Comparison of ENCODE assay signal across 11 cellular contexts in the genomic region with DNA sequence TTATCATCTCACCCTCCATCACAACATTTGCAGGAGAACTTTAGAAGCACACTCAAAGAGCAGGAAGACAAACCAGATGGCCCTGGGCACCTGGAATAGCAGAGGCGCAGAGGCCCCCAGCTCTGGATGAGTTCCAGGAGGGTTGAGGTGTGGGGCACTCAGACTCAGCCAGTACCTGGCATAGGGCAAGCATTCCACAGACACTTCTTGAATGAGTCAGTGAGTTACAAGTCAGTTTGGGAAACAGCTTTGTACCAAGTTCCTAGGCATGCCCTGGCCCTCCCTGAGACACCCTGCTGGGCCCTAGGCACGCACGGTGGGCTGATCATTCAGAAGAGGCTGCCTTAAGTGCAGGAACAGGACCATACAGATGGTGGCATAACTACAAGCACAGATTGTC. TPM values are rescaled to one million over a fixed set of nuclear protein-coding genes. Genes with fewer than 3 reads are reported as not detected.
DNase-seq lines count a peak whose midpoint lies in the region; ATAC-seq and TF ChIP-seq lines count a peak whose summit lies in the region.
"Had no signal": no experiment of that assay in that cellular context is flagged by ENCODE, and none has a peak within 500 bp of the region (broad histone marks: within the 10 kb centered on the region; RNA-seq: fewer than 3 reads in every experiment).

No MANE protein-coding gene starts in this region.

- TF ChIP-seq CTCF in GM23338 (conservative IDR thresholded peaks at IDR 0.05; ENCODE audit: low read depth in 2 of 2) (no peak), RWPE1 (conservative IDR thresholded peaks at IDR 0.05; ENCODE audit: low read depth) (no peak), fibroblast of the aortic adventitia (IDR thresholded peaks at IDR 0.05; ENCODE audit: insufficient read depth, low read length) (no peak), CD14-positive monocyte (IDR thresholded peaks at IDR 0.05) (no peak), transverse colon (IDR thresholded peaks at IDR 0.05) (no peak)

- H3K4me1 Mint-ChIP-seq in GM23338 = no peaks in the 10 kb centered on the region; the same call in 2 of the 3 replicates
- no peaks in the 10 kb centered on the region for H3K4me1 Mint-ChIP-seq in CD14-positive monocyte
- H3K4me1 Mint-ChIP-seq: central memory CD8-positive, alpha-beta T cell had no signal

- H3K9me3 Mint-ChIP-seq in GM23338 = no peaks in the 10 kb centered on the region
- peaks cover 0 to 5% (median 0%) of the 10 kb centered on the region in 7 donors for H3K9me3 Mint-ChIP-seq in CD14-positive monocyte
- H3K9me3 Mint-ChIP-seq: central memory CD8-positive, alpha-beta T cell had no signal

- peak overlapping the region; percentile 35; the same call in 1 of the 2 replicates for H3K27ac Mint-ChIP-seq in GM23338
- no peak overlapping the region for H3K27ac Mint-ChIP-seq in CD14-positive monocyte

- H3K27me3 Mint-ChIP-seq in GM23338 (ENCODE audit: insufficient read depth, low read depth, poor library complexity) (peaks cover 3% of the 10 kb centered on the region), CD14-positive monocyte (ENCODE audit: low read depth in 3 of 3) (peaks cover 0 to 2% (median 1%) of the 10 kb centered on the region in 3 donors)
- H3K27me3 Mint-ChIP-seq: central memory CD8-positive, alpha-beta T cell had no signal

- intact Hi-C loops in CD14-positive monocyte (cut with micrococcal nuclease) = no loop called here
- intact Hi-C loops in transverse colon (cut with DNase I; ENCODE audit: low total_unique reads) = no loop called here

- H3K27me3 ChIP-seq in GM23338 (ENCODE audit: insufficient read depth) = no peaks in the 10 kb centered on the region
- no peaks in the 10 kb centered on the region for H3K27me3 ChIP-seq in transverse colon

- H3K4me3 Mint-ChIP-seq in GM23338 (no peak overlapping the region), CD14-positive monocyte (no peak overlapping the region)
- H3K4me3 Mint-ChIP-seq: central memory CD8-positive, alpha-beta T cell had no signal

- H3K9me2 ChIP-seq in GM23338 (ENCODE audit: insufficient read depth) = no peaks in the 10 kb centered on the region

- no peaks in the 10 kb centered on the region for H3F3A ChIP-seq in GM23338 (replicated peaks; ENCODE audit: low read depth)

- H3K36me3 ChIP-seq in GM23338 (ENCODE audit: insufficient read depth) = peaks cover 6% of the 10 kb centered on the region; the same call in 1 of the 2 replicates
- no peaks in the 10 kb centered on the region for H3K36me3 ChIP-seq in transverse colon

- H3K4me2 ChIP-seq in GM23338 = no peak overlapping the region

- H4K20me1 ChIP-seq in GM23338 (replicated peaks; ENCODE audit: insufficient read depth) = peaks cover 7% of the 10 kb centered on the region; the same call in 1 of the 2 replicates

- no peak overlapping the region for H2AFZ ChIP-seq in GM23338

- TF ChIP-seq POLR2A in transverse colon (IDR thresholded peaks at IDR 0.05) = no peak

- H3K36me3 Mint-ChIP-seq in GM23338 (ENCODE audit: low read depth) (peaks cover 32% of the 10 kb centered on the region), CD14-positive monocyte (no peaks in the 10 kb centered on the region)

- DNase-seq in GM23338 (ENCODE audit: low spot score) (no peak), RWPE1 (ENCODE audit: low spot score) (peak; percentile 84), fibroblast of the aortic adventitia (ENCODE audit: low read depth) (peak; percentile 10), renal cortical epithelial cell (ENCODE audit: low read depth) (peak; percentile 96), foreskin melanocyte (no peak), CD14-positive monocyte (ENCODE audit: low spot score) (no peak), NCI-H1436 (lab: John Stamatoyannopoulos, UW) (no peak), transverse colon (no peak)
- DNase-seq: DND-41 had no signal

- H3K79me2 ChIP-seq in GM23338 (replicated peaks; ENCODE audit: insufficient read depth) = no peaks in the 10 kb centered on the region

- CTCF ChIA-PET in RWPE1 (lab: Yijun Ruan, JAX) = interaction anchor here (1.2 kb wide), 1 partner anchor 62 kb away, joined by 4 read pairs; no protein-coding TSS in a partner anchor

- in situ Hi-C loops in transverse colon (cut with MboI; ENCODE audit: low pct_ligation_motif_present in 1 of 4, low pct_unique_long_range_greater_than_20kb in 1 of 4, low sequenced_read_pairs in 3 of 4) = no loop called here

- POLR2A ChIA-PET in RWPE1 (lab: Yijun Ruan, JAX; ENCODE audit: low non-redundant PET) = interaction anchor here (0.6 to 1.3 kb wide), 2 partner anchors 15 to 55 kb away, joined by 3 to 7 read pairs; a partner anchor contains a TSS

- H3K4me3 ChIP-seq in GM23338 (no peak overlapping the region), fibroblast of the aortic adventitia (ENCODE audit: low read depth, low read length) (no peak overlapping the region), transverse colon (no peak overlapping the region)
- H3K4me3 ChIP-seq: skin epidermis had no signal

- TF ChIP-seq EP300 in transverse colon (IDR thresholded peaks at IDR 0.05; ENCODE audit: low read depth) = no peak

- no peaks in the 10 kb centered on the region for H3K9me3 ChIP-seq in transverse colon

- H3K27ac ChIP-seq in GM23338 (ENCODE audit: low read depth) (no peak overlapping the region), RWPE1 (peak overlapping the region; percentile 82), transverse colon (no peak overlapping the region)
- H3K27ac ChIP-seq: skin epidermis had no signal

- H3K4me1 ChIP-seq in GM23338 (ENCODE audit: insufficient read depth) (no peaks in the 10 kb centered on the region), transverse colon (peaks cover 0 to 5% (median 2%) of the 10 kb centered on the region in 4 donors)

- WGBS in transverse colon (ENCODE audit: low coverage in 1 of 2), 2 donors = 92% methylated on average over 3 of the region's 3 CpGs; no CpG with 5 or more reads in 1 of the 2 donors

- no peak for ATAC-seq in GM23338

TF ChIP-seq in GM23338, 12 proteins besides CTCF, POLR2A, EP300 and RAD21 (continues in another document):
- TF ChIP-seq ZNF114 (CRISPR knock-in tag; IDR thresholded peaks at IDR 0.05) (no peak), JUNB (IDR thresholded peaks at IDR 0.05; ENCODE audit: unreplicated experiment) (no peak), EZH2phosphoT487 (IDR thresholded peaks at IDR 0.05; ENCODE audit: unreplicated experiment) (no peak), ZNF331 (CRISPR knock-in tag; IDR thresholded peaks at IDR 0.05; ENCODE audit: low read depth) (no peak), NANOG (IDR thresholded peaks at IDR 0.05; ENCODE audit: borderline replicate concordance) (no peak), EZH2 (IDR thresholded peaks at IDR 0.05; ENCODE audit: low read depth, unreplicated experiment) (no peak)
- TF ChIP-seq, protein P1, sequence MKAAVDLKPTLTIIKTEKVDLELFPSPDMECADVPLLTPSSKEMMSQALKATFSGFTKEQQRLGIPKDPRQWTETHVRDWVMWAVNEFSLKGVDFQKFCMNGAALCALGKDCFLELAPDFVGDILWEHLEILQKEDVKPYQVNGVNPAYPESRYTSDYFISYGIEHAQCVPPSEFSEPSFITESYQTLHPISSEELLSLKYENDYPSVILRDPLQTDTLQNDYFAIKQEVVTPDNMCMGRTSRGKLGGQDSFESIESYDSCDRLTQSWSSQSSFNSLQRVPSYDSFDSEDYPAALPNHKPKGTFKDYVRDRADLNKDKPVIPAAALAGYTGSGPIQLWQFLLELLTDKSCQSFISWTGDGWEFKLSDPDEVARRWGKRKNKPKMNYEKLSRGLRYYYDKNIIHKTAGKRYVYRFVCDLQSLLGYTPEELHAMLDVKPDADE (IDR thresholded peaks at IDR 0.05) = no peak

RNA-seq across cellular contexts. Expression of a gene that starts 54.3 kb away (rescaled TPM):
- total RNA-seq in GM23338 (2014; rRNA removed; shearing (Covaris generic)) = 30.8 and 37.5 TPM in 2 replicates
- polyA plus RNA-seq in GM23338 (2016; fragmentation: Nextera tagmentation; extraction: Ambion mirVana) (5.3 and 5.8 TPM in 2 replicates), CD14-positive monocyte (not detected)
- total RNA-seq in fibroblast of the aortic adventitia (ENCODE audit: low replicate concordance) (under 0.01 and 0.33 TPM in 2 replicates), renal cortical epithelial cell (14.4 and 19.7 TPM in 2 replicates), transverse colon (10 to 100 TPM in 1 of 4 donors, 1 to 10 TPM in 3; 5.0 to 12.7 (median 8.3) TPM)

Comparison
In these comparisons a context has a peak if more than half of its experiments do, and no peak if none do; other contexts are left out.
1. DNase-seq: peak in RWPE1 (single experiment), fibroblast of the aortic adventitia (single experiment) and renal cortical epithelial cell (single experiment); none in GM23338 (single experiment), foreskin melanocyte (single experiment), CD14-positive monocyte (single experiment), NCI-H1436 (single experiment) and transverse colon (single experiment).